8 cellular contexts compared by ENCODE assay signal in genomic region chr20:43513298-43514061, GRCh38. TPM values are rescaled to one million over a fixed set of nuclear protein-coding genes. Genes with fewer than 3 reads are reported as not detected.
A peak's percentile ranks its signal among the peaks of the same experiment; 100 is the strongest.
DNase-seq lines count a peak whose midpoint lies in the region; ATAC-seq lines count a peak whose summit lies in the region.

No MANE protein-coding gene starts in this region.

- intact Hi-C loops in naive thymus-derived CD4-positive, alpha-beta T cell (cut with micrococcal nuclease) = loop anchor here (1.0 kb wide), 5 partner anchors 55 to 154 kb away; partner anchors contain the start of genes IFT52 (in 2 of the 2), MYBL2 (in 1 of the 2) and SRSF6 (in 1 of the 2)
- intact Hi-C loops in posterior vena cava (cut with DNase I) = no loop called here

- H3K4me3 Mint-ChIP-seq in central memory CD8-positive, alpha-beta T cell = peak overlapping the region; percentile 96
- peak overlapping the region; percentile 89 to 100 (median 94) for H3K4me3 Mint-ChIP-seq in naive thymus-derived CD4-positive, alpha-beta T cell

- H3K27me3 ChIP-seq in BLaER1 treated with 17β-estradiol and CSF1 and Interleukin-3, amounts not matched to agents 10 nM and 100 nM = peaks cover 12 to 18% (median 14%) of the 10 kb centered on the region in 11 experiments
- peaks cover 0 to 4% of the 10 kb centered on the region in 2 donors for H3K27me3 ChIP-seq in naive thymus-derived CD4-positive, alpha-beta T cell (ENCODE audit: control insufficient read depth in 2 of 2, insufficient read depth in 2 of 2, low read length in 2 of 2)

- H3K9ac ChIP-seq in BLaER1 treated with 17β-estradiol and CSF1 and Interleukin-3, amounts not matched to agents 10 nM and 100 nM = peak overlapping the region in 10 of 11 experiments; percentile 33 to 72 (median 56); a peak in 18 of 22 replicates

- H3K27me3 Mint-ChIP-seq in central memory CD8-positive, alpha-beta T cell = peaks cover 13% of the 10 kb centered on the region
- peaks cover 11 to 18% (median 12%) of the 10 kb centered on the region in 5 donors for H3K27me3 Mint-ChIP-seq in naive thymus-derived CD4-positive, alpha-beta T cell

- peaks cover 11% of the 10 kb centered on the region for H3K36me3 Mint-ChIP-seq in central memory CD8-positive, alpha-beta T cell (ENCODE audit: insufficient read depth)
- H3K36me3 Mint-ChIP-seq in naive thymus-derived CD4-positive, alpha-beta T cell = peaks cover 0 to 5% (median 3%) of the 10 kb centered on the region in 5 donors

- POLR2A ChIA-PET in naive thymus-derived CD4-positive, alpha-beta T cell (lab: Charles Lee) = interaction anchor here (1.0 to 1.9 kb wide), 2 partner anchors 56 to 77 kb away, joined by 3 to 18 read pairs; partner anchors contain the start of genes IFT52 and SRSF6

- peaks cover 17% of the 10 kb centered on the region for H3K4me1 Mint-ChIP-seq in central memory CD8-positive, alpha-beta T cell
- peaks cover 7 to 28% (median 24%) of the 10 kb centered on the region in 7 donors for H3K4me1 Mint-ChIP-seq in naive thymus-derived CD4-positive, alpha-beta T cell

- peaks cover 0 to 5% (median 0%) of the 10 kb centered on the region in 11 experiments; a peak in 1 of 22 replicates for H4K20me1 ChIP-seq in BLaER1 treated with 17β-estradiol and CSF1 and Interleukin-3, amounts not matched to agents 10 nM and 100 nM

- peaks cover 0 to 8% (median 2%) of the 10 kb centered on the region in 11 experiments; a peak in 12 of 22 replicates for H3K9me3 ChIP-seq in BLaER1 treated with 17β-estradiol and CSF1 and Interleukin-3, amounts not matched to agents 10 nM and 100 nM (replicated peaks in 1 of 11)
- H3K9me3 ChIP-seq in naive thymus-derived CD4-positive, alpha-beta T cell (ENCODE audit: control insufficient read depth in 2 of 3, low read length in 3 of 3) = no peaks in the 10 kb centered on the region

- H3K4me3 ChIP-seq in BLaER1 treated with 17β-estradiol and CSF1 and Interleukin-3, amounts not matched to agents 10 nM and 100 nM = peak overlapping the region; percentile 50 to 77 (median 69)
- H3K4me3 ChIP-seq in naive thymus-derived CD4-positive, alpha-beta T cell (ENCODE audit: low read length) = peak overlapping the region; percentile 70

- peak overlapping the region; percentile 53 to 79 (median 68) for H3K4me2 ChIP-seq in BLaER1 treated with 17β-estradiol and CSF1 and Interleukin-3, amounts not matched to agents 10 nM and 100 nM

- no peaks in the 10 kb centered on the region for H3K9me3 Mint-ChIP-seq in central memory CD8-positive, alpha-beta T cell
- peaks cover 0 to 2% (median 0%) of the 10 kb centered on the region in 11 donors for H3K9me3 Mint-ChIP-seq in naive thymus-derived CD4-positive, alpha-beta T cell

- H3K36me3 ChIP-seq in BLaER1 treated with 17β-estradiol and CSF1 and Interleukin-3, amounts not matched to agents 10 nM and 100 nM = peaks cover 0 to 14% (median 2%) of the 10 kb centered on the region in 11 experiments; a peak in 5 of 22 replicates
- H3K36me3 ChIP-seq in naive thymus-derived CD4-positive, alpha-beta T cell (ENCODE audit: control insufficient read depth in 2 of 3, insufficient read depth in 3 of 3, low read length in 3 of 3) = no peaks in the 10 kb centered on the region

- peaks cover 11 to 20% (median 18%) of the 10 kb centered on the region in 10 experiments; a peak in 15 of 20 replicates for H3K4me1 ChIP-seq in BLaER1 treated with 17β-estradiol and CSF1 and Interleukin-3, amounts not matched to agents 10 nM and 100 nM
- H3K4me1 ChIP-seq in naive thymus-derived CD4-positive, alpha-beta T cell (ENCODE audit: control insufficient read depth in 2 of 2, insufficient read depth in 2 of 2, low read length in 2 of 2) = peaks cover 8 to 21% of the 10 kb centered on the region in 2 donors

- DNase-seq in central memory CD8-positive, alpha-beta T cell (ENCODE audit: low spot score in 2 of 2) = no peak
- no peak for DNase-seq in naive thymus-derived CD4-positive, alpha-beta T cell
- no peak for DNase-seq in NOMO-1 treated with dmso at 0.1 percent for 144 hours (lab: John Stamatoyannopoulos, UW; ENCODE audit: unreplicated experiment)
- no peak for DNase-seq in posterior vena cava (ENCODE audit: low spot score)
- DNase-seq in AG08395 (ENCODE audit: low spot score) = no peak
- DNase-seq in nucleus accumbens (lab: John Stamatoyannopoulos, UW) = no peak

- CTCF ChIA-PET in naive thymus-derived CD4-positive, alpha-beta T cell (lab: Charles Lee) = no interaction called here

- peak; percentile 1 for ATAC-seq in HG02884 (IDR thresholded peaks at IDR 0.05; ENCODE audit: unreplicated experiment)
- ATAC-seq in central memory CD8-positive, alpha-beta T cell (replicated peaks; ENCODE audit: extremely low read depth, poor library complexity, severe bottlenecking) = no peak
- no peak for ATAC-seq in naive thymus-derived CD4-positive, alpha-beta T cell

- peak overlapping the region in 5 of 11 experiments; percentile 20 to 55 (median 35); a peak in 7 of 22 replicates for H3K27ac ChIP-seq in BLaER1 treated with 17β-estradiol and CSF1 and Interleukin-3, amounts not matched to agents 10 nM and 100 nM
- H3K27ac ChIP-seq in naive thymus-derived CD4-positive, alpha-beta T cell (ENCODE audit: low read depth, low read length) = peak overlapping the region; percentile 14

- peak overlapping the region; percentile 91 for H3K27ac Mint-ChIP-seq in central memory CD8-positive, alpha-beta T cell (ENCODE audit: low read depth)
- peak overlapping the region in 7 of 9 donors; percentile 48 to 94 (median 90) for H3K27ac Mint-ChIP-seq in naive thymus-derived CD4-positive, alpha-beta T cell

RNA-seq across cellular contexts. Expression of gene L3MBTL1, which starts 6.0 kb away (rescaled TPM):
- 10 to 100 TPM in 4 of 5 experiments, 1 to 10 TPM in 1; 8.6 to 24.7 (median 16.2) TPM for total RNA-seq in naive thymus-derived CD4-positive, alpha-beta T cell
- polyA plus RNA-seq in naive thymus-derived CD4-positive, alpha-beta T cell = 1 to 10 TPM in 1 of 2 donors, under 1 TPM in 1; 0.74 to 2.3 TPM
- total RNA-seq in posterior vena cava = 1 to 10 TPM; 6.7 to 7.1 TPM

RNA-seq across cellular contexts. Expression of gene SGK2, which starts 45.3 kb away (rescaled TPM):
- 1 to 10 TPM in 3 of 5 experiments, under 1 TPM in 2; 0.48 to 2.6 (median 1.9) TPM for total RNA-seq in naive thymus-derived CD4-positive, alpha-beta T cell
- not detected for polyA plus RNA-seq in naive thymus-derived CD4-positive, alpha-beta T cell
- 1 to 10 TPM in 1 of 2 donors, under 1 TPM in 1; 0.76 to 1.3 TPM for total RNA-seq in posterior vena cava

RNA-seq across cellular contexts. Expression of gene SRSF6, which starts 55.8 kb away (rescaled TPM):
- 100 to 1,000 TPM; 168 to 291 (median 239) TPM for total RNA-seq in naive thymus-derived CD4-positive, alpha-beta T cell
- polyA plus RNA-seq in naive thymus-derived CD4-positive, alpha-beta T cell = 10 to 100 TPM; 46.6 to 52.8 TPM
- total RNA-seq in posterior vena cava = 10 to 100 TPM; 58.5 to 70.4 TPM

Comparison
In these comparisons a context has a peak if more than half of its experiments do, and no peak if none do; other contexts are left out.
1. intact Hi-C loops: an anchor here in naive thymus-derived CD4-positive, alpha-beta T cell (1.0 kb wide); none called in posterior vena cava.